ENCODE assay signal across 8 cellular contexts in genomic region chr17:409848-410673, GRCh38. TPM values are rescaled to one million over a fixed set of nuclear protein-coding genes. Genes with fewer than 3 reads are reported as not detected.
DNase-seq lines count a peak whose midpoint lies in the region; ATAC-seq lines count a peak whose summit lies in the region.

No MANE protein-coding gene starts in this region.

- peaks cover 27 to 47% (median 38%) of the 10 kb centered on the region in 10 experiments for H3K4me1 ChIP-seq in BLaER1 treated with 17β-estradiol and CSF1 and Interleukin-3, amounts not matched to agents 10 nM and 100 nM

- H3K9me3 Mint-ChIP-seq in activated CD4-positive, alpha-beta T cell treated with anti-CD3 and anti-CD28 coated beads, Interleukin-2, amount 10 ng/mL, durations not matched to agents 7 days and 5 days, result no peaks in the 10 kb centered on the region

- CTCF ChIA-PET in activated CD4-positive, alpha-beta T cell treated with anti-CD3 and anti-CD28 coated beads, Interleukin-2, amount 10 ng/mL, durations not matched to agents 7 days and 5 days (lab: Charles Lee), result interaction anchor here (2.9 kb wide), 1 partner anchor 290 kb away, joined by 38 read pairs; no protein-coding TSS in a partner anchor

- H3K27ac ChIP-seq in BLaER1 treated with 17β-estradiol and CSF1 and Interleukin-3, amounts not matched to agents 10 nM and 100 nM, result peak overlapping the region; percentile 56 to 80 (median 72)

- H3K27me3 ChIP-seq in BLaER1 treated with 17β-estradiol and CSF1 and Interleukin-3, amounts not matched to agents 10 nM and 100 nM, result peaks cover 27 to 29% (median 28%) of the 10 kb centered on the region in 11 experiments

- peak; percentile 92 for DNase-seq in NCI-H526 treated with DMSO at 0.1 percent for 48 hours (lab: John Stamatoyannopoulos, UW)
- peak; percentile 100 for DNase-seq in activated CD4-positive, alpha-beta T cell treated with anti-CD3 and anti-CD28 coated beads, Interleukin-2, amount 10 ng/mL, durations not matched to agents 7 days and 5 days
- DNase-seq in cortex of kidney (lab: John Stamatoyannopoulos, UW), result peak; percentile 71
- DNase-seq in left colon, result peak; percentile 99 to 100
- DNase-seq in stimulated activated CD4-positive, alpha-beta T cell treated with anti-CD3 and anti-CD28 coated beads, Interleukin-1b, Interleukin-23, amount 100 ng/mL, for 4 hours (ENCODE audit: low read depth in 2 of 2), result peak; percentile 99 to 100

- no peaks in the 10 kb centered on the region for H4K20me1 ChIP-seq in BLaER1 treated with 17β-estradiol and CSF1 and Interleukin-3, amounts not matched to agents 10 nM and 100 nM

- peak overlapping the region; percentile 90 for H3K27ac Mint-ChIP-seq in activated CD4-positive, alpha-beta T cell treated with anti-CD3 and anti-CD28 coated beads, Interleukin-2, amount 10 ng/mL, durations not matched to agents 7 days and 5 days

- intact Hi-C loops in left colon (cut with DNase I, micrococcal nuclease), result loop anchor here in 1 of 2 donors (5.0 kb wide), 2 partner anchors 282 to 572 kb away; no protein-coding TSS in a partner anchor

- POLR2A ChIA-PET in activated CD4-positive, alpha-beta T cell treated with anti-CD3 and anti-CD28 coated beads, Interleukin-2, amount 10 ng/mL, durations not matched to agents 7 days and 5 days (lab: Charles Lee), result no interaction called here

- H3K36me3 Mint-ChIP-seq in activated CD4-positive, alpha-beta T cell treated with anti-CD3 and anti-CD28 coated beads, Interleukin-2, amount 10 ng/mL, durations not matched to agents 7 days and 5 days (ENCODE audit: low read depth), result peaks cover 41% of the 10 kb centered on the region

- H3K27me3 Mint-ChIP-seq in activated CD4-positive, alpha-beta T cell treated with anti-CD3 and anti-CD28 coated beads, Interleukin-2, amount 10 ng/mL, durations not matched to agents 7 days and 5 days, result no peaks in the 10 kb centered on the region

- H3K9me3 ChIP-seq in BLaER1 treated with 17β-estradiol and CSF1 and Interleukin-3, amounts not matched to agents 10 nM and 100 nM (replicated peaks in 1 of 11), result no peaks in the 10 kb centered on the region

- peak overlapping the region; percentile 80 for H3K4me3 Mint-ChIP-seq in activated CD4-positive, alpha-beta T cell treated with anti-CD3 and anti-CD28 coated beads, Interleukin-2, amount 10 ng/mL, durations not matched to agents 7 days and 5 days

- ATAC-seq in GM19328 (IDR thresholded peaks at IDR 0.05; ENCODE audit: unreplicated experiment) (peak; percentile 80), HG03469 (IDR thresholded peaks at IDR 0.05; ENCODE audit: unreplicated experiment) (peak; percentile 76), left colon (peak; percentile 87)

- H3K4me3 ChIP-seq in BLaER1 treated with 17β-estradiol and CSF1 and Interleukin-3, amounts not matched to agents 10 nM and 100 nM, result peak overlapping the region; percentile 62 to 92 (median 79)

- peaks cover 56% of the 10 kb centered on the region for H3K4me1 Mint-ChIP-seq in activated CD4-positive, alpha-beta T cell treated with anti-CD3 and anti-CD28 coated beads, Interleukin-2, amount 10 ng/mL, durations not matched to agents 7 days and 5 days

- peak overlapping the region; percentile 69 to 85 (median 81) for H3K9ac ChIP-seq in BLaER1 treated with 17β-estradiol and CSF1 and Interleukin-3, amounts not matched to agents 10 nM and 100 nM

- H3K4me2 ChIP-seq in BLaER1 treated with 17β-estradiol and CSF1 and Interleukin-3, amounts not matched to agents 10 nM and 100 nM, result peak overlapping the region; percentile 90 to 99 (median 98)

- peaks cover 0 to 10% (median 0%) of the 10 kb centered on the region in 11 experiments; a peak in 1 of 22 replicates for H3K36me3 ChIP-seq in BLaER1 treated with 17β-estradiol and CSF1 and Interleukin-3, amounts not matched to agents 10 nM and 100 nM

RNA-seq across cellular contexts. Expression of gene RFLNB, which starts 35.7 kb away (rescaled TPM):
- 100 to 1,000 TPM in 1 of 2 experiments, 10 to 100 TPM in 1; 93.4 to 101 TPM for total RNA-seq in activated CD4-positive, alpha-beta T cell treated with anti-CD3 and anti-CD28 coated beads, Interleukin-2, amount 10 ng/mL, durations not matched to agents 7 days and 5 days
- 1 to 10 TPM; 4.4 to 9.5 TPM for total RNA-seq in left colon

RNA-seq across cellular contexts. Expression of gene RPH3AL, which starts 57.5 kb away (rescaled TPM):
- 1 to 10 TPM; 3.2 to 4.6 TPM for total RNA-seq in activated CD4-positive, alpha-beta T cell treated with anti-CD3 and anti-CD28 coated beads, Interleukin-2, amount 10 ng/mL, durations not matched to agents 7 days and 5 days
- 10 to 100 TPM; 32.7 to 42.3 TPM for total RNA-seq in left colon

Comparison
In these comparisons a context has a peak if more than half of its experiments do, and no peak if none do; other contexts are left out.
1. Peak in every context shown above with its lines: DNase-seq, ATAC-seq, H3K4me3 ChIP-seq and H3K27ac ChIP-seq.
2. RNA of gene RFLNB, which starts 35.7 kb away (total RNA-seq): 93.4 to 101 TPM in activated CD4-positive, alpha-beta T cell treated with anti-CD3 and anti-CD28 coated beads, Interleukin-2, amount 10 ng/mL, durations not matched to agents 7 days and 5 days; 4.4 to 9.5 TPM in left colon; every median in the first group is over 4 times any median in the second.
3. RNA of gene RPH3AL, which starts 57.5 kb away (total RNA-seq): 32.7 to 42.3 TPM in left colon; 3.2 to 4.6 TPM in activated CD4-positive, alpha-beta T cell treated with anti-CD3 and anti-CD28 coated beads, Interleukin-2, amount 10 ng/mL, durations not matched to agents 7 days and 5 days; every median in the first group is over 4 times any median in the second.